Comparison of ENCODE assay signal across 19 cellular contexts in genomic region chr10:44392420-44392819, GRCh38. TPM values are rescaled to one million over a fixed set of nuclear protein-coding genes. Genes with fewer than 3 reads are reported as not detected.
DNase-seq lines count a peak whose midpoint lies in the region; TF ChIP-seq lines count a peak whose summit lies in the region.
"Had no signal": no experiment of that assay in that cellular context is flagged by ENCODE, and none has a peak within 500 bp of the region (broad histone marks: within the 10 kb centered on the region; RNA-seq: fewer than 3 reads in every experiment).

No MANE protein-coding gene starts in this region.

- POLR2A ChIA-PET in HEK293 (lab: Yijun Ruan, JAX), result no interaction called here

- no peak for TF ChIP-seq POLR2A in esophagus muscularis mucosa (IDR thresholded peaks at IDR 0.05; ENCODE audit: low read depth)
- no peak for TF ChIP-seq POLR2A in vagina (IDR thresholded peaks at IDR 0.05)

- H3K4me1 ChIP-seq in HEK293 (ENCODE audit: control insufficient read depth, insufficient read depth, low read length) (peaks cover 7% of the 10 kb centered on the region), esophagus muscularis mucosa (no peaks in the 10 kb centered on the region), vagina (peaks cover 47% of the 10 kb centered on the region)

- TF ChIP-seq EP300 in esophagus muscularis mucosa (IDR thresholded peaks at IDR 0.05), result no peak

- WGBS in esophagus muscularis mucosa, result 79% methylated on average over 3 of the region's 3 CpGs

- H3K27me3 ChIP-seq in esophagus muscularis mucosa (peaks cover 0 to 6% (median 0%) of the 10 kb centered on the region in 4 donors), vagina (no peaks in the 10 kb centered on the region)

- no peaks in the 10 kb centered on the region for H3K9me3 Mint-ChIP-seq in nephron
- no peaks in the 10 kb centered on the region for H3K9me3 Mint-ChIP-seq in activated T-cell treated with anti-CD3 and anti-CD28 coated beads, Interleukin-2, amount 50 U/mL, for 24 hours
- H3K9me3 Mint-ChIP-seq: CD8-positive, alpha-beta T cell; GM23338; H9 had no signal

- no peaks in the 10 kb centered on the region for H3K9me3 ChIP-seq in HEK293 (ENCODE audit: control insufficient read depth, insufficient read depth, low read depth, low read length)
- no peaks in the 10 kb centered on the region for H3K9me3 ChIP-seq in esophagus muscularis mucosa
- no peaks in the 10 kb centered on the region for H3K9me3 ChIP-seq in vagina
- H3K9me3 ChIP-seq: BLaER1, Caco-2 had no signal

- CTCF ChIA-PET in HEK293 (lab: Yijun Ruan, JAX), result no interaction called here

- no peak overlapping the region for H3K4me3 Mint-ChIP-seq in nephron
- H3K4me3 Mint-ChIP-seq in activated T-cell treated with anti-CD3 and anti-CD28 coated beads, Interleukin-2, amount 50 U/mL, for 24 hours, result no peak overlapping the region
- H3K4me3 Mint-ChIP-seq: B cell; CD4-positive, CD25-positive, alpha-beta regulatory T cell; CD8-positive, alpha-beta T cell; GM23338; H9 had no signal

- peaks cover 52% of the 10 kb centered on the region for H3K27me3 Mint-ChIP-seq in nephron (ENCODE audit: low read depth)
- H3K27me3 Mint-ChIP-seq in activated T-cell treated with anti-CD3 and anti-CD28 coated beads, Interleukin-2, amount 50 U/mL, for 24 hours, result peaks cover 45% of the 10 kb centered on the region

- no peak for TF ChIP-seq CTCF in HEK293 (tag by site-specific recombination; IDR thresholded peaks at IDR 0.05)
- no peak for TF ChIP-seq CTCF in esophagus muscularis mucosa (IDR thresholded peaks at IDR 0.05)
- no peak for TF ChIP-seq CTCF in nephron (IDR thresholded peaks at IDR 0.05; ENCODE audit: unreplicated experiment in 3 of 3)
- no peak for TF ChIP-seq CTCF in vagina (IDR thresholded peaks at IDR 0.05)

- peak overlapping the region; percentile 22 to 82 (median 81) for H3K27ac Mint-ChIP-seq in nephron
- no peak overlapping the region for H3K27ac Mint-ChIP-seq in activated T-cell treated with anti-CD3 and anti-CD28 coated beads, Interleukin-2, amount 50 U/mL, for 24 hours
- H3K27ac Mint-ChIP-seq: B cell; CD4-positive, CD25-positive, alpha-beta regulatory T cell; CD8-positive, alpha-beta T cell; GM23338; H9 had no signal

- intact Hi-C loops in esophagus muscularis mucosa (cut with DNase I), result no loop called here
- intact Hi-C loops in vagina (cut with DNase I), result no loop called here

- H3K27ac ChIP-seq in HEK293 (ENCODE audit: extremely low read depth, low read depth, low read length) (no peak overlapping the region), esophagus muscularis mucosa (replicated peaks in 1 of 4) (no peak overlapping the region), vagina (peak overlapping the region; percentile 50)
- H3K27ac ChIP-seq: 22Rv1, BLaER1, C4-2B had no signal

- H3K4me3 ChIP-seq in HEK293 (ENCODE audit: low read depth, low read length) (no peak overlapping the region), esophagus muscularis mucosa (no peak overlapping the region), vagina (no peak overlapping the region)
- H3K4me3 ChIP-seq: BLaER1, GM12878, GM23338 had no signal

- H3K4me1 Mint-ChIP-seq in nephron, result peaks cover 33% of the 10 kb centered on the region
- H3K4me1 Mint-ChIP-seq in activated T-cell treated with anti-CD3 and anti-CD28 coated beads, Interleukin-2, amount 50 U/mL, for 24 hours (ENCODE audit: low read depth), result no peaks in the 10 kb centered on the region
- H3K4me1 Mint-ChIP-seq: B cell; CD4-positive, CD25-positive, alpha-beta regulatory T cell had no signal

- H3K36me3 ChIP-seq in HEK293 (ENCODE audit: control insufficient read depth in 2 of 2, insufficient read depth in 1 of 2, low read length in 2 of 2), result no peaks in the 10 kb centered on the region
- no peaks in the 10 kb centered on the region for H3K36me3 ChIP-seq in esophagus muscularis mucosa
- H3K36me3 ChIP-seq in vagina, result no peaks in the 10 kb centered on the region
- H3K36me3 ChIP-seq: BLaER1 had no signal

- DNase-seq in esophagus muscularis mucosa (ENCODE audit: extremely low spot score) (peak; percentile 88), vagina (ENCODE audit: extremely low spot score in 2 of 2) (peak in 1 of 2 donors; percentile 56), GM03348 (ENCODE audit: low spot score) (no peak), T-helper 1 cell (no peak)
- no peak for DNase-seq in activated T-cell treated with anti-CD3 and anti-CD28 coated beads, Interleukin-2, amount 50 U/mL, for 24 hours
- DNase-seq: Caco-2; CD4-positive, CD25-positive, alpha-beta regulatory T cell; CD8-positive, alpha-beta T cell; DMS153; DND-41; H9 had no signal

- no peaks in the 10 kb centered on the region for H3K36me3 Mint-ChIP-seq in nephron (ENCODE audit: low read depth)
- no peaks in the 10 kb centered on the region for H3K36me3 Mint-ChIP-seq in activated T-cell treated with anti-CD3 and anti-CD28 coated beads, Interleukin-2, amount 50 U/mL, for 24 hours (ENCODE audit: low read depth)
- H3K36me3 Mint-ChIP-seq: CD4-positive, CD25-positive, alpha-beta regulatory T cell; CD8-positive, alpha-beta T cell had no signal

TF ChIP-seq in HEK293, 187 proteins besides CTCF, POLR2A, EP300 and RAD21:
- no peak for TF ChIP-seq ZNF544 (tag by site-specific recombination; IDR thresholded peaks at IDR 0.05)
- no peak for TF ChIP-seq ZBTB48 (tag by site-specific recombination; IDR thresholded peaks at IDR 0.05)
- TF ChIP-seq ZNF366 (tag by site-specific recombination; conservative IDR thresholded peaks at IDR 0.05), result peak; percentile 88
- TF ChIP-seq ZIC2 (tag by site-specific recombination; IDR thresholded peaks at IDR 0.05), result no peak
- peak; percentile 54; the same call in 1 of the 2 replicates for TF ChIP-seq ZBTB17 (tag by site-specific recombination; IDR thresholded peaks at IDR 0.05)
- TF ChIP-seq SP7 (tag by site-specific recombination; IDR thresholded peaks at IDR 0.05), result no peak
- no peak for TF ChIP-seq ZNF274 (IDR thresholded peaks at IDR 0.05; ENCODE audit: low read length)
- no peak for TF ChIP-seq ZNF274 (tag by site-specific recombination; IDR thresholded peaks at IDR 0.05; ENCODE audit: borderline replicate concordance)
- TF ChIP-seq PRDM2 (tag by site-specific recombination; IDR thresholded peaks at IDR 0.05; ENCODE audit: borderline replicate concordance), result no peak
- TF ChIP-seq ZSCAN18 (tag by site-specific recombination; IDR thresholded peaks at IDR 0.05), result no peak
- TF ChIP-seq GLIS2 (tag by site-specific recombination; IDR thresholded peaks at IDR 0.05), result no peak
- TF ChIP-seq ZNF629 (tag by site-specific recombination; IDR thresholded peaks at IDR 0.05), result no peak
- no peak for TF ChIP-seq RBAK (tag by site-specific recombination; IDR thresholded peaks at IDR 0.05)
- no peak for TF ChIP-seq ZNF10 (tag by site-specific recombination; IDR thresholded peaks at IDR 0.05)

RNA-seq across cellular contexts. Expression of gene CXCL12, which starts 7.5 kb away (rescaled TPM):
- total RNA-seq in esophagus muscularis mucosa (10 to 100 TPM; 47.9 to 88.8 (median 51.8) TPM), vagina (112 TPM)
- total RNA-seq: B cell; CD4-positive, CD25-positive, alpha-beta regulatory T cell; CD8-positive, alpha-beta T cell had no signal
